Comparison of ENCODE assay signal across 1 cellular context in the genomic region with DNA sequence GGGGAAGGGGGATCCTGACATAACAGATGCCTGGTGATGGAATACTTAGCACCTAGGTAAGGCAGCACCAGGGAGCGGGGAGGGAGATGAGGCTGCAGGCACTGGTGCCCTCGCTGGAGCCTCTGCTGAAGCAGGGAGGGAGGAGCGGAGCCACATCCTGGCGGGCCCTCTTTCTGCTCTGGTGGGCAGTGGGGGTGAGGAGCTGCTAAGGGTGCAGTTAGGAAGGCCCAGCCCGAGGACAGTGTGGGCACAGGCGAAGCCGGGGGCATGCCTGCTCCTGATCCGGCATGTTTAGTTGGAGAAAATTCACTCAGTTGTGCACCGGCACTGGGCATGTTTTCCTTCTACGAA.
TF ChIP-seq lines count a peak whose summit lies in the region.

No MANE protein-coding gene starts in this region.

TF ChIP-seq in HepG2, 621 proteins besides CTCF, POLR2A, EP300 and RAD21 (continued from another document):
- TF ChIP-seq ZBTB39 (CRISPR knock-in tag; IDR thresholded peaks at IDR 0.05): no peak
